8 cellular contexts compared by ENCODE assay signal in genomic region chr13:21674271-21675009, GRCh38. TPM values are rescaled to one million over a fixed set of nuclear protein-coding genes. Genes with fewer than 3 reads are reported as not detected.
DNase-seq lines count a peak whose midpoint lies in the region; ATAC-seq, FAIRE-seq and TF ChIP-seq lines count a peak whose summit lies in the region.

No MANE protein-coding gene starts in this region.

- H3K27ac Mint-ChIP-seq in stimulated activated effector memory CD8-positive, alpha-beta T cell treated with anti-CD3 and anti-CD28 coated beads, Interleukin-12 subunit alpha, Interleukin-12 subunit beta, amount 100 ng/mL, for 72 hours: no peak overlapping the region

- no peaks in the 10 kb centered on the region for H3K9me3 Mint-ChIP-seq in stimulated activated effector memory CD8-positive, alpha-beta T cell treated with anti-CD3 and anti-CD28 coated beads, Interleukin-12 subunit alpha, Interleukin-12 subunit beta, amount 100 ng/mL, for 72 hours

- intact Hi-C loops in GM12878 (cut with micrococcal nuclease; ENCODE audit: unreplicated experiment): loop anchor here (5.0 kb wide), 2 partner anchors 388 to 443 kb away; no protein-coding TSS in a partner anchor

- H3K36me3 Mint-ChIP-seq in stimulated activated effector memory CD8-positive, alpha-beta T cell treated with anti-CD3 and anti-CD28 coated beads, Interleukin-12 subunit alpha, Interleukin-12 subunit beta, amount 100 ng/mL, for 72 hours: no peaks in the 10 kb centered on the region

- SMC1A ChIA-PET in GM12878 (lab: Charles Lee; ENCODE audit: uncharacterized antibody, unreplicated experiment): interaction anchor here (0.6 kb wide), 1 partner anchor 966 kb away, joined by 3 read pairs; no protein-coding TSS in a partner anchor

- no peak overlapping the region for H2AFZ ChIP-seq in GM12878 (ENCODE audit: control insufficient read depth, low read depth, low read length)

- H3K4me1 ChIP-seq in GM12878 (ENCODE audit: control insufficient read depth, insufficient read depth, low read length): peaks cover 15% of the 10 kb centered on the region

- POLR2A ChIA-PET in GM12878 (lab: Charles Lee): interaction anchor here (0.6 kb wide), 1 partner anchor 142 kb away, joined by 3 read pairs; no protein-coding TSS in a partner anchor

- TF ChIP-seq POLR2A in GM12878 (IDR thresholded peaks at IDR 0.05; ENCODE audit: low read depth, low read length): no peak

- H3K79me2 ChIP-seq in GM12878 (ENCODE audit: control insufficient read depth, insufficient read depth, low read length): no peaks in the 10 kb centered on the region

- ATAC-seq in GM12878: no peak
- no peak for ATAC-seq in stimulated activated effector memory CD8-positive, alpha-beta T cell treated with anti-CD3 and anti-CD28 coated beads, Interleukin-12 subunit alpha, Interleukin-12 subunit beta, amount 100 ng/mL, for 72 hours

- DNase-seq in GM10266 (ENCODE audit: extremely low spot score) (peak; percentile 58), NCI-H526 treated with DMSO at 0.1 percent for 48 hours (lab: John Stamatoyannopoulos, UW) (peak; percentile 49), GM12878 (ENCODE audit: low read depth, low spot score) (no peak), islet precursor cell (peak; percentile 57), NK-92 (lab: John Stamatoyannopoulos, UW; ENCODE audit: unreplicated experiment) (no peak), hepatic stellate cell (ENCODE audit: low spot score) (no peak), NCI-H2107 (lab: John Stamatoyannopoulos, UW) (no peak)
- DNase-seq in stimulated activated effector memory CD8-positive, alpha-beta T cell treated with anti-CD3 and anti-CD28 coated beads, Interleukin-12 subunit alpha, Interleukin-12 subunit beta, amount 100 ng/mL, for 72 hours (ENCODE audit: low spot score in 2 of 2): no peak

- TF ChIP-seq RAD21 in GM12878 (IDR thresholded peaks at IDR 0.05; ENCODE audit: insufficient read depth, low read depth, low read length): no peak

- TF ChIP-seq CTCF in GM10266 (IDR thresholded peaks at IDR 0.05; ENCODE audit: control insufficient read depth, insufficient read depth, low read depth, missing control alignments) (no peak), GM12878 (IDR thresholded peaks at IDR 0.05 in 2 of 3, conservative IDR thresholded peaks at IDR 0.05 in 1 of 3; ENCODE audit: control insufficient read depth in 2 of 3, extremely low read depth in 1 of 3, insufficient read depth in 1 of 3, low read depth in 3 of 3, low read length in 3 of 3) (no peak)

- peaks cover 10 to 34% of the 10 kb centered on the region in 2 experiments for H3K27me3 ChIP-seq in GM12878 (replicated peaks in 1 of 2; ENCODE audit: control insufficient read depth in 2 of 2, insufficient read depth in 2 of 2, low read length in 1 of 2)

- RAD21 ChIA-PET in GM12878 (lab: Charles Lee; ENCODE audit: unreplicated experiment): interaction anchor here (0.6 kb wide), 1 partner anchor 1364 kb away, joined by 3 read pairs; no protein-coding TSS in a partner anchor

- H3K36me3 ChIP-seq in GM12878 (ENCODE audit: control insufficient read depth in 2 of 2, insufficient read depth in 2 of 2, low read length in 1 of 2): no peaks in the 10 kb centered on the region

- peak overlapping the region; percentile 86 for H3K4me3 ChIP-seq in GM12878

- no peaks in the 10 kb centered on the region for H3K9me3 ChIP-seq in GM12878 (replicated peaks; ENCODE audit: control insufficient read depth, insufficient read depth, low read length)

- no peak overlapping the region for H3K27ac ChIP-seq in GM12878 (ENCODE audit: control insufficient read depth, insufficient read depth)

- peak overlapping the region; percentile 81 for H3K4me2 ChIP-seq in GM12878 (ENCODE audit: control insufficient read depth, insufficient read depth)

- WGBS in GM12878 (ENCODE audit: insufficient coverage, insufficient replicate concordance, low lambda C conversion rate, missing lambda C conversion rate): 2% methylated on average over 30 of the region's 61 CpGs

- H4K20me1 ChIP-seq in GM12878 (ENCODE audit: control insufficient read depth, insufficient read depth): no peaks in the 10 kb centered on the region

- FAIRE-seq in GM12878 (lab: Jason Lieb, UNC): no peak

- in situ Hi-C loops in GM12878 (cut with MboI): no loop called here

- BruUV-seq in GM12878 (replicated peaks; lab: Mats Ljungman, UMichigan): no TSS peak

- peak overlapping the region; percentile 85 for H3K4me3 Mint-ChIP-seq in stimulated activated effector memory CD8-positive, alpha-beta T cell treated with anti-CD3 and anti-CD28 coated beads, Interleukin-12 subunit alpha, Interleukin-12 subunit beta, amount 100 ng/mL, for 72 hours

- CTCF ChIA-PET in GM12878 (lab: Yijun Ruan, JAX): no interaction called here

- no peak overlapping the region for H3K9ac ChIP-seq in GM12878 (ENCODE audit: control insufficient read depth, insufficient read depth, low read length)

- peaks cover 33% of the 10 kb centered on the region for H3K4me1 Mint-ChIP-seq in stimulated activated effector memory CD8-positive, alpha-beta T cell treated with anti-CD3 and anti-CD28 coated beads, Interleukin-12 subunit alpha, Interleukin-12 subunit beta, amount 100 ng/mL, for 72 hours

- TF ChIP-seq EP300 in GM12878 (IDR thresholded peaks at IDR 0.05; ENCODE audit: borderline replicate concordance in 1 of 2, control insufficient read depth in 1 of 2, low read depth in 2 of 2, low read length in 2 of 2): no peak

TF ChIP-seq in GM12878, 131 proteins besides CTCF, POLR2A, EP300 and RAD21:
- peak in 1 of 2 experiments; percentile 65; a peak in 1 of 3 replicates for TF ChIP-seq EGR1 (IDR thresholded peaks at IDR 0.05; ENCODE audit: borderline replicate concordance in 1 of 2, low read depth in 2 of 2, low read length in 2 of 2)
- TF ChIP-seq, protein P1, sequence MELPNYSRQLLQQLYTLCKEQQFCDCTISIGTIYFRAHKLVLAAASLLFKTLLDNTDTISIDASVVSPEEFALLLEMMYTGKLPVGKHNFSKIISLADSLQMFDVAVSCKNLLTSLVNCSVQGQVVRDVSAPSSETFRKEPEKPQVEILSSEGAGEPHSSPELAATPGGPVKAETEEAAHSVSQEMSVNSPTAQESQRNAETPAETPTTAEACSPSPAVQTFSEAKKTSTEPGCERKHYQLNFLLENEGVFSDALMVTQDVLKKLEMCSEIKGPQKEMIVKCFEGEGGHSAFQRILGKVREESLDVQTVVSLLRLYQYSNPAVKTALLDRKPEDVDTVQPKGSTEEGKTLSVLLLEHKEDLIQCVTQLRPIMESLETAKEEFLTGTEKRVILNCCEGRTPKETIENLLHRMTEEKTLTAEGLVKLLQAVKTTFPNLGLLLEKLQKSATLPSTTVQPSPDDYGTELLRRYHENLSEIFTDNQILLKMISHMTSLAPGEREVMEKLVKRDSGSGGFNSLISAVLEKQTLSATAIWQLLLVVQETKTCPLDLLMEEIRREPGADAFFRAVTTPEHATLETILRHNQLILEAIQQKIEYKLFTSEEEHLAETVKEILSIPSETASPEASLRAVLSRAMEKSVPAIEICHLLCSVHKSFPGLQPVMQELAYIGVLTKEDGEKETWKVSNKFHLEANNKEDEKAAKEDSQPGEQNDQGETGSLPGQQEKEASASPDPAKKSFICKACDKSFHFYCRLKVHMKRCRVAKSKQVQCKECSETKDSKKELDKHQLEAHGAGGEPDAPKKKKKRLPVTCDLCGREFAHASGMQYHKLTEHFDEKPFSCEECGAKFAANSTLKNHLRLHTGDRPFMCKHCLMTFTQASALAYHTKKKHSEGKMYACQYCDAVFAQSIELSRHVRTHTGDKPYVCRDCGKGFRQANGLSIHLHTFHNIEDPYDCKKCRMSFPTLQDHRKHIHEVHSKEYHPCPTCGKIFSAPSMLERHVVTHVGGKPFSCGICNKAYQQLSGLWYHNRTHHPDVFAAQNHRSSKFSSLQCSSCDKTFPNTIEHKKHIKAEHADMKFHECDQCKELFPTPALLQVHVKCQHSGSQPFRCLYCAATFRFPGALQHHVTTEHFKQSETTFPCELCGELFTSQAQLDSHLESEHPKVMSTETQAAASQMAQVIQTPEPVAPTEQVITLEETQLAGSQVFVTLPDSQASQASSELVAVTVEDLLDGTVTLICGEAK (IDR thresholded peaks at IDR 0.05; ENCODE audit: borderline replicate concordance): no peak

RNA-seq across cellular contexts. Expression of gene FGF9, which starts 3.6 kb away (rescaled TPM):
- 0.61 TPM in 1 of 2 replicates, not detected in the other for total RNA-seq in GM12878 (2013; cell fraction: nucleolus; rRNA removed)
- 0.34 and 0.82 TPM in 2 replicates for total RNA-seq in GM12878 (2014; rRNA removed)
- total RNA-seq in GM12878 (2014; rRNA removed; fragmentation: Illumina TruSeq; extraction: Trizol): 0.74 and 1.2 TPM in 2 replicates
- total RNA-seq in GM12878 (2021): 1.1 and 1.3 TPM in 2 replicates
- 0.31 TPM for polyA plus RNA-seq in GM12878 (2011; ENCODE audit: low read depth)
- 0.05 and 0.16 TPM in 2 replicates for polyA plus RNA-seq in GM12878 (2011; rRNA removed)
- 0.03 TPM in 2 replicates for polyA plus RNA-seq in GM12878 (2011; cell fraction: cytosol; rRNA removed)
- 0.10 and 0.15 TPM in 2 replicates for polyA plus RNA-seq in GM12878 (2011; cell fraction: nucleus; rRNA removed)
- polyA plus RNA-seq in GM12878 (2012): 0.20 TPM in 2 replicates
- 0.73 and 0.82 TPM in 2 replicates for polyA plus RNA-seq in GM12878 (2014; fragmentation: Illumina TruSeq; extraction: Trizol)
- polyA plus RNA-seq in GM12878 (2014; fragmentation: Nextera tagmentation; extraction: Ambion mirVana): 1 to 10 TPM in 1 of 2 experiments, under 1 TPM in 1; 0.92 to 1.0 TPM
- polyA plus RNA-seq in GM12878 (2014; rRNA removed): 0.42 and 1.4 TPM in 2 replicates
- 1 to 10 TPM in 1 of 2 experiments, under 1 TPM in 1; 0.48 to 1.5 TPM for polyA plus RNA-seq in GM12878 (2016; fragmentation: Nextera tagmentation; extraction: Ambion mirVana)
- polyA minus RNA-seq in GM12878 (2011; rRNA and poly(A)+ RNA removed): 0.15 TPM in 1 of 2 replicates, not detected in the other
- polyA minus RNA-seq in GM12878 (2011; cell fraction: cytosol; rRNA and poly(A)+ RNA removed): not detected in 2 replicates
- under 0.01 and 0.19 TPM in 2 replicates for polyA minus RNA-seq in GM12878 (2011; cell fraction: nucleus; rRNA and poly(A)+ RNA removed)

Comparison
In these comparisons a context has a peak if more than half of its experiments do, and no peak if none do; other contexts are left out.
1. DNase-seq: peak in GM10266 (single experiment), NCI-H526 treated with DMSO at 0.1 percent for 48 hours (single experiment) and islet precursor cell (single experiment); none in GM12878 (single experiment), stimulated activated effector memory CD8-positive, alpha-beta T cell treated with anti-CD3 and anti-CD28 coated beads, Interleukin-12 subunit alpha, Interleukin-12 subunit beta, amount 100 ng/mL, for 72 hours (0 of 2), NK-92 (single experiment), hepatic stellate cell (single experiment) and NCI-H2107 (single experiment).